In genomic region chr1:204362984-204363334, GRCh38 we compare ENCODE assay signal across 1 cellular context.
TF ChIP-seq lines count a peak whose summit lies in the region.

No MANE protein-coding gene starts in this region.

TF ChIP-seq in SK-N-SH, 30 proteins besides CTCF, POLR2A, EP300 and RAD21 (continued from another document):
- TF ChIP-seq RXRA (IDR thresholded peaks at IDR 0.05; ENCODE audit: borderline replicate concordance, low read depth), result no peak
- no peak for TF ChIP-seq MEF2A (IDR thresholded peaks at IDR 0.05; ENCODE audit: borderline replicate concordance, low read depth)
- no peak for TF ChIP-seq SIN3A (IDR thresholded peaks at IDR 0.05; ENCODE audit: borderline replicate concordance, low read depth, low read length)
